Comparison of ENCODE assay signal across 17 cellular contexts in the genomic region with DNA sequence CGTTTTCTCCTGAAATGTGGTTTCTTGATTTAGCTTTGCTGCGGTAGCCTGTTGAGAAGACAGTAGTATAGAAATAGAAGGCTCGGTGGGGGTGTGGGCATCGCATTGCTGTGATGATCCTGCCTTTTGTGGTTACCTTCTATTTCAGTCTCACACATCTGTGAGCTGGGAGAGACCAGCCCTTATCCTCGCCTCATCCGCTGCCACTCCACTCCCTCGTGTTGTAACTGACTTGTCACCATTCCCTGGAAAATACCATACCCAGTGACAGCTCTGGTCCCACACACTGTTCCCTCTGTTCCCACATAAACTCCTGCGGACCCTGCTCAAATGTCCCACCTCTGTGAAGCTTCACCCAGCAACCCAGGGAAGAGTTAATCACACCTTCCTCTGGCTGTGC.
"Had no signal": no experiment of that assay in that cellular context is flagged by ENCODE, and none has a peak within 500 bp of the region (broad histone marks: within the 10 kb centered on the region; RNA-seq: fewer than 3 reads in every experiment).

No MANE protein-coding gene starts in this region.

- H3K9me3 Mint-ChIP-seq: activated CD4-positive, alpha-beta T cell treated with anti-CD3 and anti-CD28 coated beads, Interleukin-2, amount 10 ng/mL, durations not matched to agents 24 days and 14 days; activated CD8-positive, alpha-beta T cell treated with anti-CD3 and anti-CD28 coated beads for 36 hours; activated T-helper 17 cell treated with anti-CD3 and anti-CD28 coated beads, Interleukin-2, amount 50 U/mL, for 72 hours; central memory CD8-positive, alpha-beta T cell; natural killer cell had no signal

- H3K4me3 ChIP-seq: body of pancreas, colonic mucosa, right lobe of liver, smooth muscle cell, thyroid gland had no signal

- H3K27me3 ChIP-seq: body of pancreas, colonic mucosa, right lobe of liver, thyroid gland had no signal

- H3K27ac Mint-ChIP-seq: activated CD4-positive, alpha-beta T cell treated with anti-CD3 and anti-CD28 coated beads, Interleukin-2, amount 10 ng/mL, durations not matched to agents 24 days and 14 days; activated CD8-positive, alpha-beta T cell treated with anti-CD3 and anti-CD28 coated beads for 36 hours; activated T-helper 17 cell treated with anti-CD3 and anti-CD28 coated beads, Interleukin-2, amount 50 U/mL, for 72 hours; natural killer cell; progenitor cell of endocrine pancreas had no signal

- ATAC-seq: activated CD8-positive, alpha-beta T cell treated with anti-CD3 and anti-CD28 coated beads for 36 hours; activated T-helper 17 cell treated with anti-CD3 and anti-CD28 coated beads, Interleukin-2, amount 50 U/mL, for 72 hours; body of pancreas; natural killer cell had no signal

- H3K36me3 ChIP-seq: colonic mucosa, right lobe of liver, thyroid gland had no signal

- H3K4me3 Mint-ChIP-seq: activated CD4-positive, alpha-beta T cell treated with anti-CD3 and anti-CD28 coated beads, Interleukin-2, amount 10 ng/mL, durations not matched to agents 24 days and 14 days; activated CD8-positive, alpha-beta T cell treated with anti-CD3 and anti-CD28 coated beads for 36 hours; activated T-helper 17 cell treated with anti-CD3 and anti-CD28 coated beads, Interleukin-2, amount 50 U/mL, for 72 hours; central memory CD8-positive, alpha-beta T cell; natural killer cell had no signal

- H3K27ac ChIP-seq: body of pancreas, colonic mucosa, right lobe of liver, thyroid gland had no signal

- H3K4me1 Mint-ChIP-seq: activated CD4-positive, alpha-beta T cell treated with anti-CD3 and anti-CD28 coated beads, Interleukin-2, amount 10 ng/mL, durations not matched to agents 24 days and 14 days; activated T-helper 17 cell treated with anti-CD3 and anti-CD28 coated beads, Interleukin-2, amount 50 U/mL, for 72 hours; central memory CD8-positive, alpha-beta T cell; natural killer cell had no signal

- DNase-seq: activated CD4-positive, alpha-beta T cell treated with anti-CD3 and anti-CD28 coated beads, Interleukin-2, amount 10 ng/mL, durations not matched to agents 24 days and 14 days; activated CD8-positive, alpha-beta T cell treated with anti-CD3 and anti-CD28 coated beads for 36 hours; activated naive CD4-positive, alpha-beta T cell treated with Interleukin-2 at 50 U/mL for 16 hours; activated T-cell treated with anti-CD3 and anti-CD28 coated beads, Interleukin-2, amount 50 U/mL, for 1 hour; body of pancreas; colonic mucosa; kidney glomerular epithelial cell; mesenchymal stem cell; natural killer cell; right lobe of liver; stimulated activated naive CD4-positive, alpha-beta T cell treated with Interleukin-2 at 50 U/mL for 16 hours; T1000; thyroid gland had no signal

- H3K9me3 ChIP-seq: body of pancreas, colonic mucosa, right lobe of liver, thyroid gland had no signal

- H3K4me1 ChIP-seq: body of pancreas, colonic mucosa, right lobe of liver had no signal

- H3K27me3 Mint-ChIP-seq: activated CD4-positive, alpha-beta T cell treated with anti-CD3 and anti-CD28 coated beads, Interleukin-2, amount 10 ng/mL, durations not matched to agents 24 days and 14 days; activated CD8-positive, alpha-beta T cell treated with anti-CD3 and anti-CD28 coated beads for 36 hours; progenitor cell of endocrine pancreas had no signal

- H3K36me3 Mint-ChIP-seq: natural killer cell had no signal
